In genomic region chr9:94140418-94140780, GRCh38 we compare ENCODE assay signal across 12 cellular contexts. TPM values are rescaled to one million over a fixed set of nuclear protein-coding genes. Genes with fewer than 3 reads are reported as not detected.
DNase-seq lines count a peak whose midpoint lies in the region; ATAC-seq and TF ChIP-seq lines count a peak whose summit lies in the region.
"Had no signal": no experiment of that assay in that cellular context is flagged by ENCODE, and none has a peak within 500 bp of the region (broad histone marks: within the 10 kb centered on the region; RNA-seq: fewer than 3 reads in every experiment).

No MANE protein-coding gene starts in this region.

- intact Hi-C loops in adrenal gland (cut with DNase I) (no loop called here), sigmoid colon (cut with DNase I) (loop anchor here (2.0 kb wide), 1 partner anchor 24 kb away; no protein-coding TSS in a partner anchor)

- peak overlapping the region; percentile 61 to 88 (median 82) for H3K27ac ChIP-seq in adrenal gland
- peak overlapping the region; percentile 33 for H3K27ac ChIP-seq in foreskin keratinocyte
- peak overlapping the region; percentile 83 to 90 (median 88) for H3K27ac ChIP-seq in sigmoid colon
- H3K27ac ChIP-seq: BLaER1 had no signal

- H3K4me1 ChIP-seq in adrenal gland (replicated peaks in 1 of 2) (peaks cover 16 to 32% of the 10 kb centered on the region in 2 donors), foreskin keratinocyte (peaks cover 16% of the 10 kb centered on the region), sigmoid colon (peaks cover 0 to 71% (median 61%) of the 10 kb centered on the region in 4 donors)
- H3K4me1 ChIP-seq: BLaER1 had no signal

- POLR2A ChIA-PET in AG04449 (lab: Yijun Ruan, JAX), result interaction anchor here (1.6 kb wide), 1 partner anchor 26 kb away, joined by 14 read pairs; no protein-coding TSS in a partner anchor

- H3K27me3 ChIP-seq in adrenal gland (no peaks in the 10 kb centered on the region), foreskin keratinocyte (no peaks in the 10 kb centered on the region), sigmoid colon (no peaks in the 10 kb centered on the region)
- H3K27me3 ChIP-seq: BLaER1 had no signal

- H3K4me3 ChIP-seq in AG04449 (ENCODE audit: low read depth, low read length) (peak overlapping the region; percentile 33), adrenal gland (no peak overlapping the region), sigmoid colon (no peak overlapping the region)
- H3K4me3 ChIP-seq: BLaER1 had no signal

- ATAC-seq in foreskin keratinocyte (peak; percentile 11), HG03378 (IDR thresholded peaks at IDR 0.05; ENCODE audit: unreplicated experiment) (no peak), HG03135 (IDR thresholded peaks at IDR 0.05; ENCODE audit: unreplicated experiment) (no peak), GM18870 (IDR thresholded peaks at IDR 0.05; ENCODE audit: unreplicated experiment) (no peak)

- CTCF ChIA-PET in AG04449 (lab: Yijun Ruan, JAX), result interaction anchor here (1.0 kb wide), 1 partner anchor 55 kb away, joined by 3 read pairs; no protein-coding TSS in a partner anchor

- DNase-seq in AG04449 (ENCODE audit: low read depth, low spot score), result no peak
- no peak for DNase-seq in adrenal gland
- peak in 1 of 2 donors; percentile 24 for DNase-seq in foreskin keratinocyte
- DNase-seq in sigmoid colon, result no peak
- no peak for DNase-seq in SK-N-DZ (ENCODE audit: low spot score)
- DNase-seq: activated CD4-positive, alpha-beta T cell treated with anti-CD3 and anti-CD28 coated beads, Interleukin-2, amount 50 U/mL, for 1 hour; activated effector memory CD4-positive, alpha-beta T cell treated with Interleukin-2 at 50 U/mL for 16 hours; stimulated activated CD4-positive, alpha-beta T cell treated with anti-CD3 and anti-CD28 coated beads, Interleukin-4, amount 100 ng/mL, for 1 hour had no signal

- TF ChIP-seq EP300 in sigmoid colon (IDR thresholded peaks at IDR 0.05), result no peak

- no peaks in the 10 kb centered on the region for H3K9me3 ChIP-seq in adrenal gland (replicated peaks in 1 of 3)
- no peaks in the 10 kb centered on the region for H3K9me3 ChIP-seq in sigmoid colon
- H3K9me3 ChIP-seq: BLaER1 had no signal

- TF ChIP-seq CTCF in AG04449 (IDR thresholded peaks at IDR 0.05; ENCODE audit: insufficient read depth, low read length, missing control alignments) (no peak), adrenal gland (IDR thresholded peaks at IDR 0.05) (no peak), foreskin keratinocyte (conservative IDR thresholded peaks at IDR 0.05) (no peak), sigmoid colon (IDR thresholded peaks at IDR 0.05) (no peak)

- 45 to 53% (median 50%) methylated on average over 4 of the region's 4 CpGs for WGBS in adrenal gland, 4 donors
- 54 to 62% methylated on average over 4 of the region's 4 CpGs for WGBS in sigmoid colon, 2 donors

- TF ChIP-seq POLR2A in adrenal gland (IDR thresholded peaks at IDR 0.05) (no peak), sigmoid colon (IDR thresholded peaks at IDR 0.05) (no peak)

- H3K36me3 ChIP-seq in adrenal gland (replicated peaks in 1 of 2), result no peaks in the 10 kb centered on the region
- no peaks in the 10 kb centered on the region for H3K36me3 ChIP-seq in sigmoid colon
- H3K36me3 ChIP-seq: BLaER1 had no signal

RNA-seq across cellular contexts. Expression of gene PTPDC1, which starts 56.1 kb away (rescaled TPM):
- total RNA-seq in adrenal gland (10 to 100 TPM in 3 of 8 donors, 1 to 10 TPM in 5; 6.0 to 19.4 (median 8.8) TPM), foreskin keratinocyte (5.8 and 6.0 TPM in 2 replicates), sigmoid colon (10 to 100 TPM; 12.0 to 16.3 (median 13.8) TPM)
- polyA plus RNA-seq in adrenal gland (10 to 100 TPM in 1 of 3 donors, 1 to 10 TPM in 2; 5.1 to 11.8 (median 10.0) TPM), foreskin keratinocyte (1.4 and 1.9 TPM in 2 replicates), sigmoid colon (1 to 10 TPM; 2.1 to 2.5 (median 2.4) TPM)
- polyA plus RNA-seq in SK-N-DZ (2014; cell fraction: cytosol; rRNA removed), result 12.6 and 15.4 TPM in 2 replicates
- 26.7 and 35.5 TPM in 2 replicates for polyA plus RNA-seq in SK-N-DZ (2014; cell fraction: nucleus; rRNA removed)

Comparison
In these comparisons a context has a peak if more than half of its experiments do, and no peak if none do; other contexts are left out.
1. H3K27ac ChIP-seq: peak in every context shown above with its lines; median percentile 88 in sigmoid colon; 82 in adrenal gland; 33 in foreskin keratinocyte.